18 cellular contexts compared by ENCODE assay signal in the genomic region with DNA sequence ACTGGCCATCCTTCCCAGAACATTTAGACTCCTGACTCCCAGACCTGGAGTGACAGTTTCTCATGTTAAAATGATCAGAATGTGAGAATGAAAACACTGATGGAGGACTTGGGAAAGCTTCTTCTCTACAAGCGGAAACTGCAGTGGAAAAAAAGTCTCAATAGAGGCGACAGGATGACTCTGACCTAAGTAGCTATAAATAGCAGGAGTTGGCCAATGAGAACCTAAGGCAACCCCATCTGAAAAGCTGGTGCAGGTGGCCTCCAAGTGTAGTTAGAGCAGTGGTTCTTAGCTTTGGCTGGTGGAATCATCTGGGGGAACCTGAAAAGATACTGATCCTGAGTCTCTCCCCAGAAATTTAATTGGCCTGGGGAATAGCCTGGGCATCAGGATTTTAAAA. TPM values are rescaled to one million over a fixed set of nuclear protein-coding genes. Genes with fewer than 3 reads are reported as not detected.
A peak's percentile ranks its signal among the peaks of the same experiment; 100 is the strongest.
DNase-seq lines count a peak whose midpoint lies in the region; ATAC-seq, FAIRE-seq and TF ChIP-seq lines count a peak whose summit lies in the region.
"Had no signal": no experiment of that assay in that cellular context is flagged by ENCODE, and none has a peak within 500 bp of the region (broad histone marks: within the 10 kb centered on the region; RNA-seq: fewer than 3 reads in every experiment).

No MANE protein-coding gene starts in this region.

- peak overlapping the region; percentile 52 for H3K27ac Mint-ChIP-seq in T-helper 1 cell treated with Interleukin-12 subunit alpha and Interleukin-12 subunit beta and Interleukin-4 antibody, amounts not matched to agents 30 μg/mL and 1 μg/mL, for 36 hours
- H3K27ac Mint-ChIP-seq: stimulated activated naive B cell treated with anti-CD40 and anti-IgM and Interleukin-4, amounts not matched to agents 10 μg/mL and 1 μg/mL and 100 μg/mL, for 72 hours had no signal

- no peak for TF ChIP-seq POLR2A in breast epithelium (IDR thresholded peaks at IDR 0.05)

- ATAC-seq in GM18868 (IDR thresholded peaks at IDR 0.05; ENCODE audit: unreplicated experiment), result no peak
- ATAC-seq: stimulated activated naive B cell treated with anti-CD40 and anti-IgM and Interleukin-4, amounts not matched to agents 10 μg/mL and 1 μg/mL and 100 μg/mL, for 72 hours had no signal

- no peaks in the 10 kb centered on the region for H3K27me3 ChIP-seq in breast epithelium
- H3K27me3 ChIP-seq in keratinocyte (ENCODE audit: control insufficient read depth, extremely low read depth, insufficient read depth, low read length), result no peaks in the 10 kb centered on the region

- H3K4me2 ChIP-seq in keratinocyte (ENCODE audit: control insufficient read depth, extremely low read depth, insufficient read depth, low read depth, low read length), result peak overlapping the region; percentile 66

- H2AFZ ChIP-seq in keratinocyte (ENCODE audit: control insufficient read depth, low read length), result no peak overlapping the region

- H3K9ac ChIP-seq in keratinocyte (ENCODE audit: control insufficient read depth, extremely low read depth, insufficient read depth, low read length), result no peak overlapping the region

- H3K36me3 ChIP-seq in breast epithelium (no peaks in the 10 kb centered on the region), keratinocyte (ENCODE audit: control insufficient read depth in 2 of 2, extremely low read depth in 1 of 2, insufficient read depth in 2 of 2, low read length in 2 of 2) (peaks cover 6 to 23% of the 10 kb centered on the region in 2 experiments)

- H3K36me3 Mint-ChIP-seq in T-helper 1 cell treated with Interleukin-12 subunit alpha and Interleukin-12 subunit beta and Interleukin-4 antibody, amounts not matched to agents 30 μg/mL and 1 μg/mL, for 36 hours (ENCODE audit: low read depth), result peaks cover 37% of the 10 kb centered on the region

- no peaks in the 10 kb centered on the region for H3K9me3 Mint-ChIP-seq in T-helper 1 cell treated with Interleukin-12 subunit alpha and Interleukin-12 subunit beta and Interleukin-4 antibody, amounts not matched to agents 30 μg/mL and 1 μg/mL, for 36 hours
- H3K9me3 Mint-ChIP-seq: stimulated activated naive B cell treated with anti-CD40 and anti-IgM and Interleukin-4, amounts not matched to agents 10 μg/mL and 1 μg/mL and 100 μg/mL, for 72 hours had no signal

- H3K4me3 Mint-ChIP-seq in T-helper 1 cell treated with Interleukin-12 subunit alpha and Interleukin-12 subunit beta and Interleukin-4 antibody, amounts not matched to agents 30 μg/mL and 1 μg/mL, for 36 hours, result no peak overlapping the region
- H3K4me3 Mint-ChIP-seq: stimulated activated naive B cell treated with anti-CD40 and anti-IgM and Interleukin-4, amounts not matched to agents 10 μg/mL and 1 μg/mL and 100 μg/mL, for 72 hours had no signal

- intact Hi-C loops in breast epithelium (cut with DNase I; ENCODE audit: low total_unique reads), result no loop called here

- no peaks in the 10 kb centered on the region for H3K79me2 ChIP-seq in keratinocyte (ENCODE audit: control insufficient read depth, insufficient read depth, low read length)

- peaks cover 2% of the 10 kb centered on the region for H3K9me1 ChIP-seq in keratinocyte (ENCODE audit: control insufficient read depth, extremely low read depth, insufficient read depth, low read length)

- H3K9me3 ChIP-seq in breast epithelium (no peaks in the 10 kb centered on the region), keratinocyte (ENCODE audit: control insufficient read depth, low read depth, low read length) (no peaks in the 10 kb centered on the region)

- DNase-seq in T-helper 1 cell, result no peak
- peak; percentile 2 for DNase-seq in Jurkat, Clone E6-1 (ENCODE audit: low read depth, low spot score)
- DNase-seq in breast epithelium (ENCODE audit: low spot score in 2 of 2), result peak in 1 of 2 donors; percentile 34
- no peak for DNase-seq in keratinocyte (ENCODE audit: low read depth, low spot score)
- no peak for DNase-seq in medulla oblongata (ENCODE audit: extremely low spot score)
- no peak for DNase-seq in SHP77 treated with DMSO at 0.1 percent for 48 hours (lab: John Stamatoyannopoulos, UW)
- DNase-seq: activated CD4-positive, alpha-beta T cell treated with anti-CD3 and anti-CD28 coated beads, Interleukin-2, amount 50 U/mL, for 4 hours; activated effector memory CD4-positive, alpha-beta T cell treated with anti-CD3 and anti-CD28 coated beads, Interleukin-2, amount 50 U/mL, for 16 hours; effector memory CD4-positive, alpha-beta T cell; NCI-H1694 treated with DMSO at 0.1 percent for 48 hours; stimulated activated naive B cell treated with anti-CD40 and anti-IgM and Interleukin-4, amounts not matched to agents 10 μg/mL and 1 μg/mL and 100 μg/mL, for 72 hours had no signal

- dilution Hi-C loops in keratinocyte (cut with MboI; ENCODE audit: extremely low pct_ligation_motif_present, low sequenced_read_pairs), result no loop called here

- no peaks in the 10 kb centered on the region for H4K20me1 ChIP-seq in keratinocyte (ENCODE audit: control insufficient read depth, extremely low read depth, insufficient read depth, low read length)

- TF ChIP-seq CTCF in breast epithelium (IDR thresholded peaks at IDR 0.05), result no peak
- TF ChIP-seq CTCF in keratinocyte (optimal IDR thresholded peaks at IDR 0.05 in 1 of 3, IDR thresholded peaks at IDR 0.05 in 1 of 3, conservative IDR thresholded peaks at IDR 0.05 in 1 of 3; ENCODE audit: extremely low read depth in 1 of 3, insufficient read depth in 2 of 3, low read length in 3 of 3), result no peak

- H3K4me1 Mint-ChIP-seq in T-helper 1 cell treated with Interleukin-12 subunit alpha and Interleukin-12 subunit beta and Interleukin-4 antibody, amounts not matched to agents 30 μg/mL and 1 μg/mL, for 36 hours (ENCODE audit: low read depth), result peaks cover 2% of the 10 kb centered on the region

- H3K27me3 Mint-ChIP-seq in T-helper 1 cell treated with Interleukin-12 subunit alpha and Interleukin-12 subunit beta and Interleukin-4 antibody, amounts not matched to agents 30 μg/mL and 1 μg/mL, for 36 hours (ENCODE audit: low read depth), result no peaks in the 10 kb centered on the region
- H3K27me3 Mint-ChIP-seq: stimulated activated naive B cell treated with anti-CD40 and anti-IgM and Interleukin-4, amounts not matched to agents 10 μg/mL and 1 μg/mL and 100 μg/mL, for 72 hours had no signal

- H3K4me3 ChIP-seq in Jurkat, Clone E6-1 (ENCODE audit: low read length), result no peak overlapping the region
- no peak overlapping the region for H3K4me3 ChIP-seq in breast epithelium
- H3K4me3 ChIP-seq in keratinocyte (ENCODE audit: control insufficient read depth in 2 of 3, extremely low read depth in 1 of 3, insufficient read depth in 2 of 3, low read depth in 1 of 3, low read length in 3 of 3), result no peak overlapping the region

- H3K4me1 ChIP-seq in breast epithelium (no peaks in the 10 kb centered on the region), keratinocyte (ENCODE audit: control insufficient read depth, extremely low read depth, insufficient read depth, low read length) (peaks cover 45% of the 10 kb centered on the region)

- peak overlapping the region; percentile 80 to 83 for H3K27ac ChIP-seq in breast epithelium
- no peak overlapping the region for H3K27ac ChIP-seq in keratinocyte (ENCODE audit: control insufficient read depth, insufficient read depth, low read length)

- FAIRE-seq in keratinocyte (lab: Jason Lieb, UNC), result no peak
- FAIRE-seq: A204.1 had no signal

RNA-seq across cellular contexts. Expression of gene EXOSC10, which starts 44.2 kb away (rescaled TPM):
- polyA plus RNA-seq in Jurkat, Clone E6-1 (2012; ENCODE audit: insufficient read depth, insufficient read length), result 106 TPM
- total RNA-seq in breast epithelium, result 10 to 100 TPM; 57.9 to 97.6 (median 77.7) TPM
- 44.9 to 86.5 TPM (median 61.2 TPM) in 3 replicates for polyA plus RNA-seq in keratinocyte
- polyA plus RNA-seq in keratinocyte (2011; ENCODE audit: low read depth), result 235 TPM
- 47.4 and 64.6 TPM in 2 replicates for polyA plus RNA-seq in keratinocyte (2011; cell fraction: cytosol; rRNA removed)
- 128 and 141 TPM in 2 replicates for polyA plus RNA-seq in keratinocyte (2011; cell fraction: nucleus; rRNA removed)
- 29.3 and 48.3 TPM in 2 replicates for polyA plus RNA-seq in keratinocyte (2012; ENCODE audit: low replicate concordance)
- 48.0 to 79.4 TPM (median 48.8 TPM) in 3 replicates for polyA minus RNA-seq in keratinocyte
- polyA minus RNA-seq in keratinocyte (2011; cell fraction: cytosol; rRNA and poly(A)+ RNA removed), result 29.0 TPM
- 45.2 and 74.5 TPM in 2 replicates for polyA minus RNA-seq in keratinocyte (2011; cell fraction: nucleus; rRNA and poly(A)+ RNA removed)

RNA-seq across cellular contexts. Expression of gene ANGPTL7, which starts 45.2 kb away (rescaled TPM):
- 0.43 TPM for polyA plus RNA-seq in Jurkat, Clone E6-1 (2012; ENCODE audit: insufficient read depth, insufficient read length)
- 10 to 100 TPM in 2 of 3 donors, 1 to 10 TPM in 1; 6.6 to 30.3 (median 20.0) TPM for total RNA-seq in breast epithelium
- polyA plus RNA-seq in keratinocyte, result not detected in 3 replicates
- not detected for polyA plus RNA-seq in keratinocyte (2011; ENCODE audit: low read depth)
- polyA plus RNA-seq in keratinocyte (2011; cell fraction: cytosol; rRNA removed), result not detected in 2 replicates
- polyA plus RNA-seq in keratinocyte (2011; cell fraction: nucleus; rRNA removed), result not detected in 2 replicates
- 0.08 TPM in 1 of 2 replicates, not detected in the other for polyA plus RNA-seq in keratinocyte (2012; ENCODE audit: low replicate concordance)
- polyA minus RNA-seq in keratinocyte, result not detected in 3 replicates
- polyA minus RNA-seq in keratinocyte (2011; cell fraction: cytosol; rRNA and poly(A)+ RNA removed), result not detected
- not detected in 2 replicates for polyA minus RNA-seq in keratinocyte (2011; cell fraction: nucleus; rRNA and poly(A)+ RNA removed)
- total RNA-seq: H4, HT1080, osteocyte, SK-MEL-5 had no signal
